8 cellular contexts compared by ENCODE assay signal in the genomic region with DNA sequence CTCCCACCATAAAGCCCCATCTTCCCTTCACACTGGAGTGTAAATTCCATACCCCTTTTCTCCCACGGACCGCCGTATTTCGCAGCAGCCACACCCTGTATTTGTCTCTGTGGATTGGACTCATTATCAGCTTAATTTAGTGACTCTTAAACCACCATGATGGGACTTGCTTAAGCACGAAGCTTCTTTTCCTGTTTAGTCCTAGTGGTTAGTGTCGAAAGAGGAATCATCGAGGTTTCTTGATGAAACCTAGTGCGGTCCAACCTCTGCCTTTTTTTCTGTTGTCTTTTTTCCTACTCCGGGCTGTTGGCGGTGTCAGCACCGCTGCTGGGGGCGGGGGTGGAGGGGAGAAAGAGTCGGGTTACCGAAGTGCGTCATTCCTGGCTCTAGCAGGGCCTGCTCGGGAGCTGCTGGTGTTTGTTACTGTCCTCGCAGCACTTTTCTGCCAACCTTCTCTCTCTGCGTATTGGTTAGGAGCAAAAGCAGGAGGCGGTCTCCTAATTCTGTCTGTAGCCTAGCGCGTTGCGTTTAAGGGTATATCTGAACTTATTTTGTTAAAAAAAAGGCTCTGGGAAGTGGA. TPM values are rescaled to one million over a fixed set of nuclear protein-coding genes. Genes with fewer than 3 reads are reported as not detected.
DNase-seq lines count a peak whose midpoint lies in the region; ATAC-seq and TF ChIP-seq lines count a peak whose summit lies in the region.

No MANE protein-coding gene starts in this region.

- H3K27me3 ChIP-seq in KMS-11 (ENCODE audit: insufficient read depth, low read depth), result no peaks in the 10 kb centered on the region
- H3K27me3 ChIP-seq in Panc1 (ENCODE audit: control insufficient read depth, insufficient read depth, low read length), result no peaks in the 10 kb centered on the region
- H3K27me3 ChIP-seq in esophagus muscularis mucosa, result no peaks in the 10 kb centered on the region

- H3K27ac ChIP-seq in KMS-11 (peak overlapping the region; percentile 100), Panc1 (ENCODE audit: low read length) (peak overlapping the region; percentile 99), esophagus muscularis mucosa (replicated peaks in 1 of 4) (peak overlapping the region; percentile 96 to 98 (median 97))

- CTCF ChIA-PET in Panc1 (lab: Charles Lee), result interaction anchor here (2.4 kb wide), 1 partner anchor 14 kb away, joined by 15 read pairs; no protein-coding TSS in a partner anchor

- no peak overlapping the region for H2AFZ ChIP-seq in KMS-11 (ENCODE audit: low read depth)

- H3K9me3 ChIP-seq in Panc1 (ENCODE audit: control insufficient read depth, insufficient read depth, low read depth, low read length) (no peaks in the 10 kb centered on the region), esophagus muscularis mucosa (no peaks in the 10 kb centered on the region)

- POLR2A ChIA-PET in Panc1 (lab: Charles Lee), result no interaction called here

- TF ChIP-seq EP300 in esophagus muscularis mucosa (IDR thresholded peaks at IDR 0.05), result no peak

- WGBS in esophagus muscularis mucosa, result 30% methylated on average over 22 of the region's 22 CpGs

- in situ Hi-C loops in Panc1 (cut with HindIII; ENCODE audit: low pct_unique_long_range_greater_than_20kb, low sequenced_read_pairs), result no loop called here

- H3K36me3 ChIP-seq in KMS-11 (ENCODE audit: insufficient read depth) (no peaks in the 10 kb centered on the region), Panc1 (ENCODE audit: control insufficient read depth, insufficient read depth, low read length) (no peaks in the 10 kb centered on the region; the same call in 1 of the 2 replicates), esophagus muscularis mucosa (no peaks in the 10 kb centered on the region)

- H4K20me1 ChIP-seq in KMS-11 (ENCODE audit: insufficient read depth), result peaks cover 12% of the 10 kb centered on the region

- TF ChIP-seq POLR2A in esophagus muscularis mucosa (IDR thresholded peaks at IDR 0.05; ENCODE audit: low read depth), result peak; percentile 33

- DNase-seq in DMS53 (lab: John Stamatoyannopoulos, UW) (peak; percentile 96), Panc1 (ENCODE audit: low read depth, low spot score) (no peak), esophagus muscularis mucosa (ENCODE audit: extremely low spot score) (peak; percentile 96), myocyte (ENCODE audit: low read depth) (peak; percentile 90)
- DNase-seq in activated T-cell treated with anti-CD3 and anti-CD28 coated beads, Interleukin-2, amount 50 U/mL, for 48 hours, result peak; percentile 85 to 86
- peak; percentile 63 to 83 for DNase-seq in stimulated activated CD8-positive, alpha-beta memory T cell treated with anti-CD3 and anti-CD28 coated beads, Interleukin-7, amount 100 ng/mL, for 48 hours (ENCODE audit: extremely low read depth in 1 of 2, low read depth in 1 of 2)

- H3K9ac ChIP-seq in KMS-11, result peak overlapping the region; percentile 100

- intact Hi-C loops in Panc1 (cut with micrococcal nuclease; ENCODE audit: unreplicated experiment), result no loop called here
- intact Hi-C loops in esophagus muscularis mucosa (cut with DNase I), result no loop called here

- H3K4me3 ChIP-seq in KMS-11 (IDR thresholded peaks at IDR 0.05; ENCODE audit: insufficient read depth, low read depth, low read length) (no peak overlapping the region), Panc1 (ENCODE audit: low read depth in 2 of 2, low read length in 2 of 2) (peak overlapping the region; percentile 88 to 95), esophagus muscularis mucosa (peak overlapping the region; percentile 71 to 81 (median 74))

- ATAC-seq in GM21786 (IDR thresholded peaks at IDR 0.05; ENCODE audit: unreplicated experiment) (peak; percentile 59), Panc1 (peak; percentile 78)

- no TSS peak for BruUV-seq in Panc1 (replicated peaks; lab: Mats Ljungman, UMichigan)

- peak overlapping the region; percentile 98 for H3K4me2 ChIP-seq in KMS-11

- TF ChIP-seq CTCF in KMS-11 (conservative IDR thresholded peaks at IDR 0.05; ENCODE audit: low read depth, low read length) (no peak), Panc1 (IDR thresholded peaks at IDR 0.05) (no peak), esophagus muscularis mucosa (IDR thresholded peaks at IDR 0.05) (no peak)

- H3K79me2 ChIP-seq in KMS-11 (ENCODE audit: insufficient read depth, low read depth), result peaks cover 70% of the 10 kb centered on the region

- H3K4me1 ChIP-seq in KMS-11 (ENCODE audit: low read depth, poor library complexity, severe bottlenecking) (peaks cover 30% of the 10 kb centered on the region), Panc1 (ENCODE audit: control insufficient read depth, insufficient read depth, low read length) (peaks cover 21% of the 10 kb centered on the region; the same call in 1 of the 2 replicates), esophagus muscularis mucosa (peaks cover 10 to 50% (median 25%) of the 10 kb centered on the region in 4 donors)

RNA-seq across cellular contexts. Expression of gene STAG2, which starts 1.4 kb away (rescaled TPM):
- total RNA-seq in Panc1 (2021; ENCODE audit: unreplicated experiment), result 94.5 TPM
- 38.5 TPM for polyA plus RNA-seq in Panc1 (2012; ENCODE audit: insufficient read length)
- 10 to 100 TPM; 60.6 to 94.3 (median 84.7) TPM for total RNA-seq in esophagus muscularis mucosa
- 48.5 and 125 TPM in 2 replicates for total RNA-seq in myocyte
- 13.2 TPM for polyA plus RNA-seq in myocyte (2012)
